In the genomic region with DNA sequence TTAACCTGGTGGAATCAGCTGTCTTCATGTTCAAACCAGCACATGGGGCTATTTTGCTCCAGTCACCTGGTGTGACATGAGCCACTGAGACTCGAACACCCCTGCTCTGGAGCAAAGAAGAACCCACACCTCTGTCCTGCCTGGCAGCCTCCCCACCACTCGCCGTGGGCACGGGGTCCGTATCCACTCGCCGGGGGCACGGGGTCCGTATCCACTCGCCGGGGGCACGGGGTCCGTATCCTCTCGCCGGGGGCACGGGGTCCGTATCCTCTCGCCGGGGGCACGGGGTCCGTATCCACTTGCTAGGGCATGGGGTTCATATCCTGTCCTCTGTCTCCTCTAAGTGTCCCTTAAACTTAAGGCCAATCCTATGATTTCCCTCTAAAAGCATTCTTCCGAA, we compare ENCODE assay signal across 25 cellular contexts.
"Had no signal": no experiment of that assay in that cellular context is flagged by ENCODE, and none has a peak within 500 bp of the region (broad histone marks: within the 10 kb centered on the region; RNA-seq: fewer than 3 reads in every experiment).

No MANE protein-coding gene starts in this region.

- H3K27me3 Mint-ChIP-seq: activated CD4-positive, alpha-beta memory T cell treated with anti-CD3 and anti-CD28 coated beads, Interleukin-2, amount 10 ng/mL, durations not matched to agents 7 days and 5 days; activated CD4-positive, alpha-beta T cell treated with anti-CD3 and anti-CD28 coated beads, Interleukin-2, amount 10 ng/mL, durations not matched to agents 7 days and 5 days; stimulated activated memory B cell treated with anti-CD40 and anti-IgM and Interleukin-4, amounts not matched to agents 10 μg/mL and 1 μg/mL and 100 μg/mL, for 72 hours had no signal

- ATAC-seq: naive thymus-derived CD8-positive, alpha-beta T cell; stimulated activated memory B cell treated with anti-CD40 and anti-IgM and Interleukin-4, amounts not matched to agents 10 μg/mL and 1 μg/mL and 100 μg/mL, for 72 hours; T-helper 17 cell had no signal

- H3K4me3 Mint-ChIP-seq: activated CD4-positive, alpha-beta memory T cell treated with anti-CD3 and anti-CD28 coated beads, Interleukin-2, amount 10 ng/mL, durations not matched to agents 7 days and 5 days; activated CD4-positive, alpha-beta T cell treated with anti-CD3 and anti-CD28 coated beads, Interleukin-2, amount 10 ng/mL, durations not matched to agents 7 days and 5 days; activated naive CD4-positive, alpha-beta T cell treated with anti-CD3 and anti-CD28 coated beads, Interleukin-2, amount 10 ng/mL, durations not matched to agents 7 days and 5 days; activated naive CD8-positive, alpha-beta T cell treated with anti-CD3 and anti-CD28 coated beads, Interleukin-2, amount 10 ng/mL, durations not matched to agents 7 days and 5 days; activated T-cell treated with anti-CD3 and anti-CD28 coated beads, Interleukin-2, amount 50 U/mL, for 24 hours; brain; naive thymus-derived CD8-positive, alpha-beta T cell; neural crest cell; stimulated activated memory B cell treated with anti-CD40 and anti-IgM and Interleukin-4, amounts not matched to agents 10 μg/mL and 1 μg/mL and 100 μg/mL, for 72 hours; T-helper 17 cell had no signal

- H3K9me3 ChIP-seq: ascending aorta, testis, vagina had no signal

- H3K4me1 Mint-ChIP-seq: activated CD4-positive, alpha-beta memory T cell treated with anti-CD3 and anti-CD28 coated beads, Interleukin-2, amount 10 ng/mL, durations not matched to agents 7 days and 5 days; activated CD4-positive, alpha-beta T cell treated with anti-CD3 and anti-CD28 coated beads, Interleukin-2, amount 10 ng/mL, durations not matched to agents 7 days and 5 days; activated naive CD4-positive, alpha-beta T cell treated with anti-CD3 and anti-CD28 coated beads, Interleukin-2, amount 10 ng/mL, durations not matched to agents 7 days and 5 days; activated naive CD8-positive, alpha-beta T cell treated with anti-CD3 and anti-CD28 coated beads, Interleukin-2, amount 10 ng/mL, durations not matched to agents 7 days and 5 days; stimulated activated memory B cell treated with anti-CD40 and anti-IgM and Interleukin-4, amounts not matched to agents 10 μg/mL and 1 μg/mL and 100 μg/mL, for 72 hours had no signal

- H3K4me3 ChIP-seq: ascending aorta, cardiac muscle cell, esophagus muscularis mucosa, testis, vagina had no signal

- H3K36me3 ChIP-seq: ascending aorta, cardiac muscle cell, esophagus muscularis mucosa, vagina had no signal

- H3K27ac Mint-ChIP-seq: activated CD4-positive, alpha-beta memory T cell treated with anti-CD3 and anti-CD28 coated beads, Interleukin-2, amount 10 ng/mL, durations not matched to agents 7 days and 5 days; activated CD4-positive, alpha-beta T cell treated with anti-CD3 and anti-CD28 coated beads, Interleukin-2, amount 10 ng/mL, durations not matched to agents 7 days and 5 days; activated naive CD4-positive, alpha-beta T cell treated with anti-CD3 and anti-CD28 coated beads, Interleukin-2, amount 10 ng/mL, durations not matched to agents 7 days and 5 days; activated naive CD8-positive, alpha-beta T cell treated with anti-CD3 and anti-CD28 coated beads, Interleukin-2, amount 10 ng/mL, durations not matched to agents 7 days and 5 days; activated T-cell treated with anti-CD3 and anti-CD28 coated beads, Interleukin-2, amount 50 U/mL, for 24 hours; stimulated activated memory B cell treated with anti-CD40 and anti-IgM and Interleukin-4, amounts not matched to agents 10 μg/mL and 1 μg/mL and 100 μg/mL, for 72 hours; T-helper 17 cell had no signal

- H3K36me3 Mint-ChIP-seq: activated naive CD4-positive, alpha-beta T cell treated with anti-CD3 and anti-CD28 coated beads, Interleukin-2, amount 10 ng/mL, durations not matched to agents 7 days and 5 days; activated naive CD8-positive, alpha-beta T cell treated with anti-CD3 and anti-CD28 coated beads, Interleukin-2, amount 10 ng/mL, durations not matched to agents 7 days and 5 days; stimulated activated memory B cell treated with anti-CD40 and anti-IgM and Interleukin-4, amounts not matched to agents 10 μg/mL and 1 μg/mL and 100 μg/mL, for 72 hours had no signal

- H3K27me3 ChIP-seq: ascending aorta, cardiac muscle cell, testis, vagina had no signal

- DNase-seq: activated CD4-positive, alpha-beta memory T cell treated with anti-CD3 and anti-CD28 coated beads, Interleukin-2, amount 10 ng/mL, durations not matched to agents 7 days and 5 days; activated CD4-positive, alpha-beta T cell treated with anti-CD3 and anti-CD28 coated beads for 1 hour; activated CD4-positive, alpha-beta T cell treated with anti-CD3 and anti-CD28 coated beads, Interleukin-2, amount 10 ng/mL, durations not matched to agents 7 days and 5 days; activated CD8-positive, alpha-beta memory T cell treated with anti-CD3 and anti-CD28 coated beads, Interleukin-2, amount 50 U/mL, for 48 hours; activated gamma-delta T cell; activated naive CD4-positive, alpha-beta T cell treated with anti-CD3 and anti-CD28 coated beads, Interleukin-2, amount 10 ng/mL, durations not matched to agents 7 days and 5 days; activated naive CD8-positive, alpha-beta T cell treated with anti-CD3 and anti-CD28 coated beads, Interleukin-2, amount 10 ng/mL, durations not matched to agents 7 days and 5 days; activated T-cell treated with anti-CD3 and anti-CD28 coated beads, Interleukin-2, amount 50 U/mL, for 24 hours; foreskin melanocyte; naive thymus-derived CD8-positive, alpha-beta T cell; stimulated activated CD4-positive, alpha-beta T cell treated with anti-CD3 and anti-CD28 coated beads, Interleukin-1b, Interleukin-23, amount 100 ng/mL, for 48 hours; stimulated activated CD4-positive, alpha-beta T cell treated with anti-CD3 and anti-CD28 coated beads, Interleukin-4, amount 100 ng/mL, for 4 hours; stimulated activated CD8-positive, alpha-beta memory T cell treated with anti-CD3 and anti-CD28 coated beads, Interleukin-4, amount 100 ng/mL, for 48 hours; SW 1271; T-helper 17 cell; T1000; testis; trophoblast cell had no signal

- H3K27ac ChIP-seq: ascending aorta, cardiac muscle cell, esophagus muscularis mucosa, testis, vagina had no signal

- H3K4me1 ChIP-seq: ascending aorta, esophagus muscularis mucosa, testis, vagina had no signal
